ENCODE assay signal across 2 cellular contexts in the genomic region with DNA sequence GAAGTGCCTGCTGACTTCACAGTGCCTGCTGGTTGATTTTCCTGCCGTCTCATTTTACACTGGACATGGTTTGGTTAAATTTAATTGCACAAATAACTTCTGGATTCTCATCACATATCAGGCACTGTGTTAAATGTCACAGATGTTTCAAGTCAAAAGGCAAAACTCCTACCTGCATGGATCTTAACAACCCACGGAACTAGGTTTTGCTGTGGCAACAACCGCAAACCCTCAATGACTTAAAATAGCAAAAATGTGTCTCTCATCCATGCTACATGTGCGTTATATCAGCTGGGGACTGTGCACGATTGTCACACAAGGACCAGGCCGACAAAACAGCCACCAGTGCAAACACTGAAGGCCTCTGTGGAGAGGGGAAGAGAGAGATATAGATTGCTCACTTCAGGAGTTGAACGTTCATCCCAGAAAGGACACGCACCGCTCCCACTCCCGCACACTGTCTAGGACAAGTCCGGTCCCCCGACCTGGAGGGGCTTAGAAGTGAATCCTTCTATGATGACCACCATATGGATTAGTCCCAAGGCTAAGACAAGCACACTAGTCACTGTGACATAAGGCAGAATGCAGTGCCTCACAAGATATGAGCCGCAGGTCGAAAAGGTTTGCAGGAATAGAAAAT.
TF ChIP-seq lines count a peak whose summit lies in the region.

No MANE protein-coding gene starts in this region.

TF ChIP-seq in H1, 55 proteins besides CTCF, POLR2A, EP300 and RAD21:
- TF ChIP-seq, protein P1, sequence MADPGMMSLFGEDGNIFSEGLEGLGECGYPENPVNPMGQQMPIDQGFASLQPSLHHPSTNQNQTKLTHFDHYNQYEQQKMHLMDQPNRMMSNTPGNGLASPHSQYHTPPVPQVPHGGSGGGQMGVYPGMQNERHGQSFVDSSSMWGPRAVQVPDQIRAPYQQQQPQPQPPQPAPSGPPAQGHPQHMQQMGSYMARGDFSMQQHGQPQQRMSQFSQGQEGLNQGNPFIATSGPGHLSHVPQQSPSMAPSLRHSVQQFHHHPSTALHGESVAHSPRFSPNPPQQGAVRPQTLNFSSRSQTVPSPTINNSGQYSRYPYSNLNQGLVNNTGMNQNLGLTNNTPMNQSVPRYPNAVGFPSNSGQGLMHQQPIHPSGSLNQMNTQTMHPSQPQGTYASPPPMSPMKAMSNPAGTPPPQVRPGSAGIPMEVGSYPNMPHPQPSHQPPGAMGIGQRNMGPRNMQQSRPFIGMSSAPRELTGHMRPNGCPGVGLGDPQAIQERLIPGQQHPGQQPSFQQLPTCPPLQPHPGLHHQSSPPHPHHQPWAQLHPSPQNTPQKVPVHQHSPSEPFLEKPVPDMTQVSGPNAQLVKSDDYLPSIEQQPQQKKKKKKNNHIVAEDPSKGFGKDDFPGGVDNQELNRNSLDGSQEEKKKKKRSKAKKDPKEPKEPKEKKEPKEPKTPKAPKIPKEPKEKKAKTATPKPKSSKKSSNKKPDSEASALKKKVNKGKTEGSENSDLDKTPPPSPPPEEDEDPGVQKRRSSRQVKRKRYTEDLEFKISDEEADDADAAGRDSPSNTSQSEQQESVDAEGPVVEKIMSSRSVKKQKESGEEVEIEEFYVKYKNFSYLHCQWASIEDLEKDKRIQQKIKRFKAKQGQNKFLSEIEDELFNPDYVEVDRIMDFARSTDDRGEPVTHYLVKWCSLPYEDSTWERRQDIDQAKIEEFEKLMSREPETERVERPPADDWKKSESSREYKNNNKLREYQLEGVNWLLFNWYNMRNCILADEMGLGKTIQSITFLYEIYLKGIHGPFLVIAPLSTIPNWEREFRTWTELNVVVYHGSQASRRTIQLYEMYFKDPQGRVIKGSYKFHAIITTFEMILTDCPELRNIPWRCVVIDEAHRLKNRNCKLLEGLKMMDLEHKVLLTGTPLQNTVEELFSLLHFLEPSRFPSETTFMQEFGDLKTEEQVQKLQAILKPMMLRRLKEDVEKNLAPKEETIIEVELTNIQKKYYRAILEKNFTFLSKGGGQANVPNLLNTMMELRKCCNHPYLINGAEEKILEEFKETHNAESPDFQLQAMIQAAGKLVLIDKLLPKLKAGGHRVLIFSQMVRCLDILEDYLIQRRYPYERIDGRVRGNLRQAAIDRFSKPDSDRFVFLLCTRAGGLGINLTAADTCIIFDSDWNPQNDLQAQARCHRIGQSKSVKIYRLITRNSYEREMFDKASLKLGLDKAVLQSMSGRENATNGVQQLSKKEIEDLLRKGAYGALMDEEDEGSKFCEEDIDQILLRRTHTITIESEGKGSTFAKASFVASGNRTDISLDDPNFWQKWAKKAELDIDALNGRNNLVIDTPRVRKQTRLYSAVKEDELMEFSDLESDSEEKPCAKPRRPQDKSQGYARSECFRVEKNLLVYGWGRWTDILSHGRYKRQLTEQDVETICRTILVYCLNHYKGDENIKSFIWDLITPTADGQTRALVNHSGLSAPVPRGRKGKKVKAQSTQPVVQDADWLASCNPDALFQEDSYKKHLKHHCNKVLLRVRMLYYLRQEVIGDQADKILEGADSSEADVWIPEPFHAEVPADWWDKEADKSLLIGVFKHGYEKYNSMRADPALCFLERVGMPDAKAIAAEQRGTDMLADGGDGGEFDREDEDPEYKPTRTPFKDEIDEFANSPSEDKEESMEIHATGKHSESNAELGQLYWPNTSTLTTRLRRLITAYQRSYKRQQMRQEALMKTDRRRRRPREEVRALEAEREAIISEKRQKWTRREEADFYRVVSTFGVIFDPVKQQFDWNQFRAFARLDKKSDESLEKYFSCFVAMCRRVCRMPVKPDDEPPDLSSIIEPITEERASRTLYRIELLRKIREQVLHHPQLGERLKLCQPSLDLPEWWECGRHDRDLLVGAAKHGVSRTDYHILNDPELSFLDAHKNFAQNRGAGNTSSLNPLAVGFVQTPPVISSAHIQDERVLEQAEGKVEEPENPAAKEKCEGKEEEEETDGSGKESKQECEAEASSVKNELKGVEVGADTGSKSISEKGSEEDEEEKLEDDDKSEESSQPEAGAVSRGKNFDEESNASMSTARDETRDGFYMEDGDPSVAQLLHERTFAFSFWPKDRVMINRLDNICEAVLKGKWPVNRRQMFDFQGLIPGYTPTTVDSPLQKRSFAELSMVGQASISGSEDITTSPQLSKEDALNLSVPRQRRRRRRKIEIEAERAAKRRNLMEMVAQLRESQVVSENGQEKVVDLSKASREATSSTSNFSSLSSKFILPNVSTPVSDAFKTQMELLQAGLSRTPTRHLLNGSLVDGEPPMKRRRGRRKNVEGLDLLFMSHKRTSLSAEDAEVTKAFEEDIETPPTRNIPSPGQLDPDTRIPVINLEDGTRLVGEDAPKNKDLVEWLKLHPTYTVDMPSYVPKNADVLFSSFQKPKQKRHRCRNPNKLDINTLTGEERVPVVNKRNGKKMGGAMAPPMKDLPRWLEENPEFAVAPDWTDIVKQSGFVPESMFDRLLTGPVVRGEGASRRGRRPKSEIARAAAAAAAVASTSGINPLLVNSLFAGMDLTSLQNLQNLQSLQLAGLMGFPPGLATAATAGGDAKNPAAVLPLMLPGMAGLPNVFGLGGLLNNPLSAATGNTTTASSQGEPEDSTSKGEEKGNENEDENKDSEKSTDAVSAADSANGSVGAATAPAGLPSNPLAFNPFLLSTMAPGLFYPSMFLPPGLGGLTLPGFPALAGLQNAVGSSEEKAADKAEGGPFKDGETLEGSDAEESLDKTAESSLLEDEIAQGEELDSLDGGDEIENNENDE (IDR thresholded peaks at IDR 0.05; ENCODE audit: insufficient replicate concordance, low read length) = no peak
- TF ChIP-seq, protein P2, sequence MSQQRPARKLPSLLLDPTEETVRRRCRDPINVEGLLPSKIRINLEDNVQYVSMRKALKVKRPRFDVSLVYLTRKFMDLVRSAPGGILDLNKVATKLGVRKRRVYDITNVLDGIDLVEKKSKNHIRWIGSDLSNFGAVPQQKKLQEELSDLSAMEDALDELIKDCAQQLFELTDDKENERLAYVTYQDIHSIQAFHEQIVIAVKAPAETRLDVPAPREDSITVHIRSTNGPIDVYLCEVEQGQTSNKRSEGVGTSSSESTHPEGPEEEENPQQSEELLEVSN (IDR thresholded peaks at IDR 0.05) = no peak
- TF ChIP-seq CREB1 (IDR thresholded peaks at IDR 0.05) (no peak), TCF12 (IDR thresholded peaks at IDR 0.05; ENCODE audit: low read depth, low read length) (no peak), SP2 (IDR thresholded peaks at IDR 0.05; ENCODE audit: low read length) (no peak), POU5F1 (IDR thresholded peaks at IDR 0.05; ENCODE audit: low read depth, low read length) (no peak), RXRA (IDR thresholded peaks at IDR 0.05; ENCODE audit: insufficient read depth, low read depth, low read length) (no peak), EGR1 (IDR thresholded peaks at IDR 0.05; ENCODE audit: borderline replicate concordance, low read depth, low read length) (no peak), SIX5 (IDR thresholded peaks at IDR 0.05; ENCODE audit: low read depth, low read length) (no peak), MAFK (IDR thresholded peaks at IDR 0.05; ENCODE audit: low read depth, low read length) (no peak), JUND (IDR thresholded peaks at IDR 0.05; ENCODE audit: low read length) (no peak)

TF ChIP-seq in neural cell, 6 proteins besides CTCF, POLR2A, EP300 and RAD21:
- TF ChIP-seq MXI1 (conservative IDR thresholded peaks at IDR 0.05; ENCODE audit: poor library complexity, severe bottlenecking) (no peak), POLR2AphosphoS5 (IDR thresholded peaks at IDR 0.05) (no peak), EZH2 (IDR thresholded peaks at IDR 0.05; ENCODE audit: borderline replicate concordance, insufficient read depth, low read length, poor library complexity, severe bottlenecking) (no peak), SMC3 (conservative IDR thresholded peaks at IDR 0.05; ENCODE audit: poor library complexity) (no peak), TAF1 (IDR thresholded peaks at IDR 0.05; ENCODE audit: low read depth) (no peak)
- TF ChIP-seq, protein P3, sequence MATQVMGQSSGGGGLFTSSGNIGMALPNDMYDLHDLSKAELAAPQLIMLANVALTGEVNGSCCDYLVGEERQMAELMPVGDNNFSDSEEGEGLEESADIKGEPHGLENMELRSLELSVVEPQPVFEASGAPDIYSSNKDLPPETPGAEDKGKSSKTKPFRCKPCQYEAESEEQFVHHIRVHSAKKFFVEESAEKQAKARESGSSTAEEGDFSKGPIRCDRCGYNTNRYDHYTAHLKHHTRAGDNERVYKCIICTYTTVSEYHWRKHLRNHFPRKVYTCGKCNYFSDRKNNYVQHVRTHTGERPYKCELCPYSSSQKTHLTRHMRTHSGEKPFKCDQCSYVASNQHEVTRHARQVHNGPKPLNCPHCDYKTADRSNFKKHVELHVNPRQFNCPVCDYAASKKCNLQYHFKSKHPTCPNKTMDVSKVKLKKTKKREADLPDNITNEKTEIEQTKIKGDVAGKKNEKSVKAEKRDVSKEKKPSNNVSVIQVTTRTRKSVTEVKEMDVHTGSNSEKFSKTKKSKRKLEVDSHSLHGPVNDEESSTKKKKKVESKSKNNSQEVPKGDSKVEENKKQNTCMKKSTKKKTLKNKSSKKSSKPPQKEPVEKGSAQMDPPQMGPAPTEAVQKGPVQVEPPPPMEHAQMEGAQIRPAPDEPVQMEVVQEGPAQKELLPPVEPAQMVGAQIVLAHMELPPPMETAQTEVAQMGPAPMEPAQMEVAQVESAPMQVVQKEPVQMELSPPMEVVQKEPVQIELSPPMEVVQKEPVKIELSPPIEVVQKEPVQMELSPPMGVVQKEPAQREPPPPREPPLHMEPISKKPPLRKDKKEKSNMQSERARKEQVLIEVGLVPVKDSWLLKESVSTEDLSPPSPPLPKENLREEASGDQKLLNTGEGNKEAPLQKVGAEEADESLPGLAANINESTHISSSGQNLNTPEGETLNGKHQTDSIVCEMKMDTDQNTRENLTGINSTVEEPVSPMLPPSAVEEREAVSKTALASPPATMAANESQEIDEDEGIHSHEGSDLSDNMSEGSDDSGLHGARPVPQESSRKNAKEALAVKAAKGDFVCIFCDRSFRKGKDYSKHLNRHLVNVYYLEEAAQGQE (IDR thresholded peaks at IDR 0.05; ENCODE audit: borderline replicate concordance) = no peak
